1 cellular context compared by ENCODE assay signal in the genomic region with DNA sequence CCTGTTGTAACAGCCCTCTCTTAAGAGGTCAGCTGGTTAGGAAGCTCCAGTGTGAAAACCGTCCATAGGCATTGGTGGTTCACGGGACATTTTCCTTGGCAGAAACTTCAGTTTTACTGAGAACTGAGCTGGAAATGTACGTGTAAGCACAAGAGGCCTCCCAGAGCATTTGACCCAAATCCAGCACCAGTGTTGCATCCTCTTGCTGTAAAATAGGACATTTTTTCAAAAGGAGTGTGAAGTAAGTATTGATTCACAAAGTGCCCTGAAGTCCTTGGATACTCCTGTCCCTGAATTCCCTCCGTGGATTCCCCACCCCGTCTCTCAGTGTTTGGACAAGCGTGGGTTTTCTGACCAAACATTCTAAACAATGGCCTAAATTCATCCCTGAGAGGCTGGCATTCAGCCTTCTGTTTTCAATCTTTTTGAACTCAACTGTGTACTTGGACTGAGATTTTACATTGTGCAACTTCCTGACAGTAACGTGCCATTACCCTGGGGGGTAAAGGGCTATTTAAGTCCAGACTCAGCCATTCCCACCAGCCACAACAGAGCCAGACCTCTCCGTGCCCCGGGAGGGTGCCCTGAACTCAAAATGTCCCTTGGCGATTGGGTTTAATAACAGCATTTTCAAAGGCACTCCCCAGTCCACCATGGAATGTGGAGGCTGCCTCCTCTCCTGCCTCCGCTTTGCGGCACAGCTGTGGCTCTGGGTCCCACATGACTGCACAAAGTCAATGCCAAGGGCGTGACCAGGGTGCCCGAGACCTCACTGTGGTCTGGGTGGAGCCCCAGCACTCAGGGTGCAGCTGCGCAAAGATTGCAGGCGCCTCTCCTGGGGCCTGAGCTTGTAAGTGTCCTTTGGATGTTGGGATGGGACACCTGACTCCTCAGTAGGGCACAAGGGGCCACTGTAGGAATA.
A peak's percentile ranks its signal among the peaks of the same experiment; 100 is the strongest.
TF ChIP-seq lines count a peak whose summit lies in the region.

No MANE protein-coding gene starts in this region.

TF ChIP-seq in HepG2, 621 proteins besides CTCF, POLR2A, EP300 and RAD21 (continued from another document and continues in another):
- TF ChIP-seq, protein P1, sequence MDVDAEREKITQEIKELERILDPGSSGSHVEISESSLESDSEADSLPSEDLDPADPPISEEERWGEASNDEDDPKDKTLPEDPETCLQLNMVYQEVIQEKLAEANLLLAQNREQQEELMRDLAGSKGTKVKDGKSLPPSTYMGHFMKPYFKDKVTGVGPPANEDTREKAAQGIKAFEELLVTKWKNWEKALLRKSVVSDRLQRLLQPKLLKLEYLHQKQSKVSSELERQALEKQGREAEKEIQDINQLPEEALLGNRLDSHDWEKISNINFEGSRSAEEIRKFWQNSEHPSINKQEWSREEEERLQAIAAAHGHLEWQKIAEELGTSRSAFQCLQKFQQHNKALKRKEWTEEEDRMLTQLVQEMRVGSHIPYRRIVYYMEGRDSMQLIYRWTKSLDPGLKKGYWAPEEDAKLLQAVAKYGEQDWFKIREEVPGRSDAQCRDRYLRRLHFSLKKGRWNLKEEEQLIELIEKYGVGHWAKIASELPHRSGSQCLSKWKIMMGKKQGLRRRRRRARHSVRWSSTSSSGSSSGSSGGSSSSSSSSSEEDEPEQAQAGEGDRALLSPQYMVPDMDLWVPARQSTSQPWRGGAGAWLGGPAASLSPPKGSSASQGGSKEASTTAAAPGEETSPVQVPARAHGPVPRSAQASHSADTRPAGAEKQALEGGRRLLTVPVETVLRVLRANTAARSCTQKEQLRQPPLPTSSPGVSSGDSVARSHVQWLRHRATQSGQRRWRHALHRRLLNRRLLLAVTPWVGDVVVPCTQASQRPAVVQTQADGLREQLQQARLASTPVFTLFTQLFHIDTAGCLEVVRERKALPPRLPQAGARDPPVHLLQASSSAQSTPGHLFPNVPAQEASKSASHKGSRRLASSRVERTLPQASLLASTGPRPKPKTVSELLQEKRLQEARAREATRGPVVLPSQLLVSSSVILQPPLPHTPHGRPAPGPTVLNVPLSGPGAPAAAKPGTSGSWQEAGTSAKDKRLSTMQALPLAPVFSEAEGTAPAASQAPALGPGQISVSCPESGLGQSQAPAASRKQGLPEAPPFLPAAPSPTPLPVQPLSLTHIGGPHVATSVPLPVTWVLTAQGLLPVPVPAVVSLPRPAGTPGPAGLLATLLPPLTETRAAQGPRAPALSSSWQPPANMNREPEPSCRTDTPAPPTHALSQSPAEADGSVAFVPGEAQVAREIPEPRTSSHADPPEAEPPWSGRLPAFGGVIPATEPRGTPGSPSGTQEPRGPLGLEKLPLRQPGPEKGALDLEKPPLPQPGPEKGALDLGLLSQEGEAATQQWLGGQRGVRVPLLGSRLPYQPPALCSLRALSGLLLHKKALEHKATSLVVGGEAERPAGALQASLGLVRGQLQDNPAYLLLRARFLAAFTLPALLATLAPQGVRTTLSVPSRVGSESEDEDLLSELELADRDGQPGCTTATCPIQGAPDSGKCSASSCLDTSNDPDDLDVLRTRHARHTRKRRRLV (CRISPR knock-in tag; IDR thresholded peaks at IDR 0.05): peak; percentile 36; the same call in 1 of the 2 replicates
- TF ChIP-seq, protein P2, sequence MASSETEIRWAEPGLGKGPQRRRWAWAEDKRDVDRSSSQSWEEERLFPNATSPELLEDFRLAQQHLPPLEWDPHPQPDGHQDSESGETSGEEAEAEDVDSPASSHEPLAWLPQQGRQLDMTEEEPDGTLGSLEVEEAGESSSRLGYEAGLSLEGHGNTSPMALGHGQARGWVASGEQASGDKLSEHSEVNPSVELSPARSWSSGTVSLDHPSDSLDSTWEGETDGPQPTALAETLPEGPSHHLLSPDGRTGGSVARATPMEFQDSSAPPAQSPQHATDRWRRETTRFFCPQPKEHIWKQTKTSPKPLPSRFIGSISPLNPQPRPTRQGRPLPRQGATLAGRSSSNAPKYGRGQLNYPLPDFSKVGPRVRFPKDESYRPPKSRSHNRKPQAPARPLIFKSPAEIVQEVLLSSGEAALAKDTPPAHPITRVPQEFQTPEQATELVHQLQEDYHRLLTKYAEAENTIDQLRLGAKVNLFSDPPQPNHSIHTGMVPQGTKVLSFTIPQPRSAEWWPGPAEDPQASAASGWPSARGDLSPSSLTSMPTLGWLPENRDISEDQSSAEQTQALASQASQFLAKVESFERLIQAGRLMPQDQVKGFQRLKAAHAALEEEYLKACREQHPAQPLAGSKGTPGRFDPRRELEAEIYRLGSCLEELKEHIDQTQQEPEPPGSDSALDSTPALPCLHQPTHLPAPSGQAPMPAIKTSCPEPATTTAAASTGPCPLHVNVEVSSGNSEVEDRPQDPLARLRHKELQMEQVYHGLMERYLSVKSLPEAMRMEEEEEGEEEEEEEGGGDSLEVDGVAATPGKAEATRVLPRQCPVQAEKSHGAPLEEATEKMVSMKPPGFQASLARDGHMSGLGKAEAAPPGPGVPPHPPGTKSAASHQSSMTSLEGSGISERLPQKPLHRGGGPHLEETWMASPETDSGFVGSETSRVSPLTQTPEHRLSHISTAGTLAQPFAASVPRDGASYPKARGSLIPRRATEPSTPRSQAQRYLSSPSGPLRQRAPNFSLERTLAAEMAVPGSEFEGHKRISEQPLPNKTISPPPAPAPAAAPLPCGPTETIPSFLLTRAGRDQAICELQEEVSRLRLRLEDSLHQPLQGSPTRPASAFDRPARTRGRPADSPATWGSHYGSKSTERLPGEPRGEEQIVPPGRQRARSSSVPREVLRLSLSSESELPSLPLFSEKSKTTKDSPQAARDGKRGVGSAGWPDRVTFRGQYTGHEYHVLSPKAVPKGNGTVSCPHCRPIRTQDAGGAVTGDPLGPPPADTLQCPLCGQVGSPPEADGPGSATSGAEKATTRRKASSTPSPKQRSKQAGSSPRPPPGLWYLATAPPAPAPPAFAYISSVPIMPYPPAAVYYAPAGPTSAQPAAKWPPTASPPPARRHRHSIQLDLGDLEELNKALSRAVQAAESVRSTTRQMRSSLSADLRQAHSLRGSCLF (CRISPR knock-in tag; IDR thresholded peaks at IDR 0.05; ENCODE audit: borderline replicate concordance): peak; percentile 67; the same call in 1 of the 2 replicates
- TF ChIP-seq TOE1 (CRISPR knock-in tag; IDR thresholded peaks at IDR 0.05): 0 out of 2 replicates have a peak, but pooled peaks have one; percentile 69
- TF ChIP-seq, protein P3, sequence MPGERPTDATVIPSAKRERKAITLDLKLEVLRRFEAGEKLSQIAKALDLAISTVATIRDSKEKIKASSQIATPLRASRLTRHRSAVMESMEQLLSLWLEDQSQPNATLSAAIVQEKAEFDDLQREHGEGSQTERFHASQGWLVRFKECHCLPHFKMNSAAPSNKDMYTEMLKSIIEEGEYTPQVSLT (CRISPR knock-in tag; IDR thresholded peaks at IDR 0.05; ENCODE audit: borderline replicate concordance, low read depth): no peak
- TF ChIP-seq, protein P4, sequence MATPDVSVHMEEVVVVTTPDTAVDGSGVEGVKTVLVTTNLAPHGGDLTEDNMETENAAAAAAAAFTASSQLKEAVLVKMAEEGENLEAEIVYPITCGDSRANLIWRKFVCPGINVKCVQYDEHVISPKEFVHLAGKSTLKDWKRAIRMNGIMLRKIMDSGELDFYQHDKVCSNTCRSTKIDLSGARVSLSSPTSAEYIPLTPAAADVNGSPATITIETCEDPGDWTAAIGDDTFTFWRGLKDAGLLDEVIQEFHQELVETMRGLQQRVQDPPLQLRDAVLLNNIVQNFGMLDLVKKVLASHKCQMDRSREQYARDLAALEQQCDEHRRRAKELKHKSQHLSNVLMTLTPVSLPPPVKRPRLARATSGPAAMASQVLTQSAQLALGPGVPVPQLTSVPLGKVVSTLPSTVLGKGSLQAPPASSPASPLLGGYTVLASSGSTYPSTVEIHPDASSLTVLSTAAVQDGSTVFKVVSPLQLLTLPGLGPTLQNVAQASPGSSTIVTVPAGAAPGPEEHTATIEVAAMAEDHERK (CRISPR knock-in tag; IDR thresholded peaks at IDR 0.05; ENCODE audit: low read depth): no peak
- peak; percentile 93 for TF ChIP-seq KAT8 (CRISPR knock-in tag; IDR thresholded peaks at IDR 0.05)
- peak; percentile 98 for TF ChIP-seq BCL6 (CRISPR knock-in tag; IDR thresholded peaks at IDR 0.05)
- TF ChIP-seq, protein P5, sequence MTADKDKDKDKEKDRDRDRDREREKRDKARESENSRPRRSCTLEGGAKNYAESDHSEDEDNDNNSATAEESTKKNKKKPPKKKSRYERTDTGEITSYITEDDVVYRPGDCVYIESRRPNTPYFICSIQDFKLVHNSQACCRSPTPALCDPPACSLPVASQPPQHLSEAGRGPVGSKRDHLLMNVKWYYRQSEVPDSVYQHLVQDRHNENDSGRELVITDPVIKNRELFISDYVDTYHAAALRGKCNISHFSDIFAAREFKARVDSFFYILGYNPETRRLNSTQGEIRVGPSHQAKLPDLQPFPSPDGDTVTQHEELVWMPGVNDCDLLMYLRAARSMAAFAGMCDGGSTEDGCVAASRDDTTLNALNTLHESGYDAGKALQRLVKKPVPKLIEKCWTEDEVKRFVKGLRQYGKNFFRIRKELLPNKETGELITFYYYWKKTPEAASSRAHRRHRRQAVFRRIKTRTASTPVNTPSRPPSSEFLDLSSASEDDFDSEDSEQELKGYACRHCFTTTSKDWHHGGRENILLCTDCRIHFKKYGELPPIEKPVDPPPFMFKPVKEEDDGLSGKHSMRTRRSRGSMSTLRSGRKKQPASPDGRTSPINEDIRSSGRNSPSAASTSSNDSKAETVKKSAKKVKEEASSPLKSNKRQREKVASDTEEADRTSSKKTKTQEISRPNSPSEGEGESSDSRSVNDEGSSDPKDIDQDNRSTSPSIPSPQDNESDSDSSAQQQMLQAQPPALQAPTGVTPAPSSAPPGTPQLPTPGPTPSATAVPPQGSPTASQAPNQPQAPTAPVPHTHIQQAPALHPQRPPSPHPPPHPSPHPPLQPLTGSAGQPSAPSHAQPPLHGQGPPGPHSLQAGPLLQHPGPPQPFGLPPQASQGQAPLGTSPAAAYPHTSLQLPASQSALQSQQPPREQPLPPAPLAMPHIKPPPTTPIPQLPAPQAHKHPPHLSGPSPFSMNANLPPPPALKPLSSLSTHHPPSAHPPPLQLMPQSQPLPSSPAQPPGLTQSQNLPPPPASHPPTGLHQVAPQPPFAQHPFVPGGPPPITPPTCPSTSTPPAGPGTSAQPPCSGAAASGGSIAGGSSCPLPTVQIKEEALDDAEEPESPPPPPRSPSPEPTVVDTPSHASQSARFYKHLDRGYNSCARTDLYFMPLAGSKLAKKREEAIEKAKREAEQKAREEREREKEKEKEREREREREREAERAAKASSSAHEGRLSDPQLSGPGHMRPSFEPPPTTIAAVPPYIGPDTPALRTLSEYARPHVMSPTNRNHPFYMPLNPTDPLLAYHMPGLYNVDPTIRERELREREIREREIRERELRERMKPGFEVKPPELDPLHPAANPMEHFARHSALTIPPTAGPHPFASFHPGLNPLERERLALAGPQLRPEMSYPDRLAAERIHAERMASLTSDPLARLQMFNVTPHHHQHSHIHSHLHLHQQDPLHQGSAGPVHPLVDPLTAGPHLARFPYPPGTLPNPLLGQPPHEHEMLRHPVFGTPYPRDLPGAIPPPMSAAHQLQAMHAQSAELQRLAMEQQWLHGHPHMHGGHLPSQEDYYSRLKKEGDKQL (CRISPR knock-in tag; IDR thresholded peaks at IDR 0.05; ENCODE audit: low read depth): peak; percentile 99
- peak; percentile 90; the same call in 1 of the 2 replicates for TF ChIP-seq ZNF292 (CRISPR knock-in tag; IDR thresholded peaks at IDR 0.05; ENCODE audit: borderline replicate concordance, low read depth)
- TF ChIP-seq, protein P6, sequence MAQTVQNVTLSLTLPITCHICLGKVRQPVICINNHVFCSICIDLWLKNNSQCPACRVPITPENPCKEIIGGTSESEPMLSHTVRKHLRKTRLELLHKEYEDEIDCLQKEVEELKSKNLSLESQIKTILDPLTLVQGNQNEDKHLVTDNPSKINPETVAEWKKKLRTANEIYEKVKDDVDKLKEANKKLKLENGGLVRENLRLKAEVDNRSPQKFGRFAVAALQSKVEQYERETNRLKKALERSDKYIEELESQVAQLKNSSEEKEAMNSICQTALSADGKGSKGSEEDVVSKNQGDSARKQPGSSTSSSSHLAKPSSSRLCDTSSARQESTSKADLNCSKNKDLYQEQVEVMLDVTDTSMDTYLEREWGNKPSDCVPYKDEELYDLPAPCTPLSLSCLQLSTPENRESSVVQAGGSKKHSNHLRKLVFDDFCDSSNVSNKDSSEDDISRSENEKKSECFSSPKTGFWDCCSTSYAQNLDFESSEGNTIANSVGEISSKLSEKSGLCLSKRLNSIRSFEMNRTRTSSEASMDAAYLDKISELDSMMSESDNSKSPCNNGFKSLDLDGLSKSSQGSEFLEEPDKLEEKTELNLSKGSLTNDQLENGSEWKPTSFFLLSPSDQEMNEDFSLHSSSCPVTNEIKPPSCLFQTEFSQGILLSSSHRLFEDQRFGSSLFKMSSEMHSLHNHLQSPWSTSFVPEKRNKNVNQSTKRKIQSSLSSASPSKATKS (CRISPR knock-in tag; IDR thresholded peaks at IDR 0.05): no peak; the same call in 1 of the 2 replicates
- TF ChIP-seq, protein P7, sequence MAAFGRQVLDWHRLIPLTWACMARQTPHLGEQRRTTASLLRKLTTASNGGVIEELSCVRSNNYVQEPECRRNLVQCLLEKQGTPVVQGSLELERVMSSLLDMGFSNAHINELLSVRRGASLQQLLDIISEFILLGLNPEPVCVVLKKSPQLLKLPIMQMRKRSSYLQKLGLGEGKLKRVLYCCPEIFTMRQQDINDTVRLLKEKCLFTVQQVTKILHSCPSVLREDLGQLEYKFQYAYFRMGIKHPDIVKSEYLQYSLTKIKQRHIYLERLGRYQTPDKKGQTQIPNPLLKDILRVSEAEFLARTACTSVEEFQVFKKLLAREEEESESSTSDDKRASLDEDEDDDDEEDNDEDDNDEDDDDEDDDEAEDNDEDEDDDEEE (CRISPR knock-in tag; IDR thresholded peaks at IDR 0.05): peak; percentile 78; the same call in 1 of the 2 replicates
- TF ChIP-seq MEIS1 (CRISPR knock-in tag; IDR thresholded peaks at IDR 0.05; ENCODE audit: borderline replicate concordance): peak; percentile 90
- TF ChIP-seq, protein P8, sequence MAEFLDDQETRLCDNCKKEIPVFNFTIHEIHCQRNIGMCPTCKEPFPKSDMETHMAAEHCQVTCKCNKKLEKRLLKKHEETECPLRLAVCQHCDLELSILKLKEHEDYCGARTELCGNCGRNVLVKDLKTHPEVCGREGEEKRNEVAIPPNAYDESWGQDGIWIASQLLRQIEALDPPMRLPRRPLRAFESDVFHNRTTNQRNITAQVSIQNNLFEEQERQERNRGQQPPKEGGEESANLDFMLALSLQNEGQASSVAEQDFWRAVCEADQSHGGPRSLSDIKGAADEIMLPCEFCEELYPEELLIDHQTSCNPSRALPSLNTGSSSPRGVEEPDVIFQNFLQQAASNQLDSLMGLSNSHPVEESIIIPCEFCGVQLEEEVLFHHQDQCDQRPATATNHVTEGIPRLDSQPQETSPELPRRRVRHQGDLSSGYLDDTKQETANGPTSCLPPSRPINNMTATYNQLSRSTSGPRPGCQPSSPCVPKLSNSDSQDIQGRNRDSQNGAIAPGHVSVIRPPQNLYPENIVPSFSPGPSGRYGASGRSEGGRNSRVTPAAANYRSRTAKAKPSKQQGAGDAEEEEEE (CRISPR knock-in tag; IDR thresholded peaks at IDR 0.05; ENCODE audit: borderline replicate concordance): no peak
- TF ChIP-seq KMT2A (CRISPR knock-in tag; IDR thresholded peaks at IDR 0.05): no peak; the same call in 1 of the 2 replicates
- TF ChIP-seq ZNF761 (CRISPR knock-in tag; conservative IDR thresholded peaks at IDR 0.05): peak; percentile 66; the same call in 1 of the 2 replicates
- TF ChIP-seq, protein P9, sequence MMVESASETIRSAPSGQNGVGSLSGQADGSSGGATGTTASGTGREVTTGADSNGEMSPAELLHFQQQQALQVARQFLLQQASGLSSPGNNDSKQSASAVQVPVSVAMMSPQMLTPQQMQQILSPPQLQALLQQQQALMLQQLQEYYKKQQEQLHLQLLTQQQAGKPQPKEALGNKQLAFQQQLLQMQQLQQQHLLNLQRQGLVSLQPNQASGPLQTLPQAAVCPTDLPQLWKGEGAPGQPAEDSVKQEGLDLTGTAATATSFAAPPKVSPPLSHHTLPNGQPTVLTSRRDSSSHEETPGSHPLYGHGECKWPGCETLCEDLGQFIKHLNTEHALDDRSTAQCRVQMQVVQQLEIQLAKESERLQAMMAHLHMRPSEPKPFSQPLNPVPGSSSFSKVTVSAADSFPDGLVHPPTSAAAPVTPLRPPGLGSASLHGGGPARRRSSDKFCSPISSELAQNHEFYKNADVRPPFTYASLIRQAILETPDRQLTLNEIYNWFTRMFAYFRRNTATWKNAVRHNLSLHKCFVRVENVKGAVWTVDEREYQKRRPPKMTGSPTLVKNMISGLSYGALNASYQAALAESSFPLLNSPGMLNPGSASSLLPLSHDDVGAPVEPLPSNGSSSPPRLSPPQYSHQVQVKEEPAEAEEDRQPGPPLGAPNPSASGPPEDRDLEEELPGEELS (CRISPR knock-in tag; IDR thresholded peaks at IDR 0.05): peak; percentile 99
- peak; percentile 97 for TF ChIP-seq TCF7 (IDR thresholded peaks at IDR 0.05; ENCODE audit: low read depth)
